1 cellular context compared by ENCODE assay signal in genomic region chr6:73680289-73680688, GRCh38.
TF ChIP-seq lines count a peak whose summit lies in the region.

No MANE protein-coding gene starts in this region.

TF ChIP-seq in HCT116, 20 proteins besides CTCF, POLR2A, EP300 and RAD21 (continued from another document):
- TF ChIP-seq REST (IDR thresholded peaks at IDR 0.05; ENCODE audit: low read depth) (no peak), CEBPB (IDR thresholded peaks at IDR 0.05; ENCODE audit: low read depth) (no peak; the same call in 1 of the 2 replicates), EGR1 (IDR thresholded peaks at IDR 0.05; ENCODE audit: low read depth) (peak; percentile 72), FOSL1 (IDR thresholded peaks at IDR 0.05; ENCODE audit: low read depth) (no peak), SP1 (IDR thresholded peaks at IDR 0.05; ENCODE audit: low read depth) (no peak; the same call in 1 of the 2 replicates)
TF ChIP-seq in HCT116: peak in this region for 2.
